ENCODE assay signal across 9 cellular contexts in the genomic region with DNA sequence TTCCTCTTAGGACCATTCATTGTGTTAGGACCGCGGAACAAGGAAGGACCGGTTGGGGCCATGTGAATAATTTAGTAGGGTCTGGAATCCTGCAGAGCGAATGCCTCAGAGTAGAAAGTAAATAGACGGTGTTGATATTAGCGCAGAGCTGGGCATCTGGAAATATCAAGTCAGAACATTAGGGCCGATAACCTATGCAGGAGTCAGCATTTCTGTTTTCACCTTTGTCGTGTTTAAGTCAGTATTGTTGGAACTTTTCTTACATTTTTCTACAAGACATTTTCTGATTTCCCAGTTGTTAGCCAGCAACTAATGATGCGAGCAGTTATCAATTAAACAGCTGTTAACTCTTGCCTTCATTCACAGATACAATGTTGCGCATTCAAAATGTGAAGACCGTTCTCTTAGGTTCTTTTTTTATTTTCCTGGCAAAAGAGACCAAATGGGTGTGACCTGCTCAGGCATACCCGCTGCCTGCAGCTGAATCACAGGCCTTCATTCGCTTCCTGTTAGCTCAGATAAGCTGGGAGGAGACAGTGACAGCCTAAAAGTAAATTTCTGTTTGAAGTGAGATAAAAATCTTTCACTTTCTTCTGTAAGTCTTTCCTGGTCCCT. TPM values are rescaled to one million over a fixed set of nuclear protein-coding genes. Genes with fewer than 3 reads are reported as not detected.
DNase-seq lines count a peak whose midpoint lies in the region; ATAC-seq, FAIRE-seq and TF ChIP-seq lines count a peak whose summit lies in the region.
"Had no signal": no experiment of that assay in that cellular context is flagged by ENCODE, and none has a peak within 500 bp of the region (broad histone marks: within the 10 kb centered on the region; RNA-seq: fewer than 3 reads in every experiment).

No MANE protein-coding gene starts in this region.

- H3K9ac ChIP-seq in ES-I3 (ENCODE audit: low read depth, low read length): peak overlapping the region; percentile 74
- peak overlapping the region; percentile 96 for H3K9ac ChIP-seq in keratinocyte (ENCODE audit: control insufficient read depth, extremely low read depth, insufficient read depth, low read length)

- H3K4me3 ChIP-seq in keratinocyte (ENCODE audit: control insufficient read depth in 2 of 3, extremely low read depth in 1 of 3, insufficient read depth in 2 of 3, low read depth in 1 of 3, low read length in 3 of 3): peak overlapping the region; percentile 83 to 95 (median 93)

- peaks cover 44% of the 10 kb centered on the region for H3K79me2 ChIP-seq in keratinocyte (ENCODE audit: control insufficient read depth, insufficient read depth, low read length)

- peaks cover 47% of the 10 kb centered on the region for H3K4me1 Mint-ChIP-seq in T-helper 2 cell treated with Interferon-gamma antibody and Interleukin-4, amounts not matched to agents 5 μg/mL and 100 μg/mL, for 36 hours (ENCODE audit: low read depth)
- peaks cover 51% of the 10 kb centered on the region for H3K4me1 Mint-ChIP-seq in central memory CD8-positive, alpha-beta T cell

- H3K27me3 ChIP-seq in keratinocyte (ENCODE audit: control insufficient read depth, extremely low read depth, insufficient read depth, low read length): no peaks in the 10 kb centered on the region

- H2AFZ ChIP-seq in keratinocyte (ENCODE audit: control insufficient read depth, low read length): no peak overlapping the region

- H3K9me1 ChIP-seq in keratinocyte (ENCODE audit: control insufficient read depth, extremely low read depth, insufficient read depth, low read length): no peaks in the 10 kb centered on the region

- no peak for TF ChIP-seq RAD21 in Ishikawa (IDR thresholded peaks at IDR 0.05; ENCODE audit: low read depth)

- no peaks in the 10 kb centered on the region for H3K9me3 Mint-ChIP-seq in T-helper 2 cell treated with Interferon-gamma antibody and Interleukin-4, amounts not matched to agents 5 μg/mL and 100 μg/mL, for 36 hours
- H3K9me3 Mint-ChIP-seq in central memory CD8-positive, alpha-beta T cell: no peaks in the 10 kb centered on the region

- H3K27me3 Mint-ChIP-seq in T-helper 2 cell treated with Interferon-gamma antibody and Interleukin-4, amounts not matched to agents 5 μg/mL and 100 μg/mL, for 36 hours (ENCODE audit: low read depth): no peaks in the 10 kb centered on the region
- H3K27me3 Mint-ChIP-seq in central memory CD8-positive, alpha-beta T cell: no peaks in the 10 kb centered on the region

- no peaks in the 10 kb centered on the region for H3K36me3 ChIP-seq in ES-I3 (ENCODE audit: insufficient read depth, low read length)
- H3K36me3 ChIP-seq in keratinocyte (ENCODE audit: control insufficient read depth in 2 of 2, extremely low read depth in 1 of 2, insufficient read depth in 2 of 2, low read length in 2 of 2): peaks cover 4 to 13% of the 10 kb centered on the region in 2 experiments

- H3K27ac ChIP-seq in keratinocyte (ENCODE audit: control insufficient read depth, insufficient read depth, low read length): peak overlapping the region; percentile 99

- no peak for TF ChIP-seq CTCF in keratinocyte (optimal IDR thresholded peaks at IDR 0.05 in 1 of 3, IDR thresholded peaks at IDR 0.05 in 1 of 3, conservative IDR thresholded peaks at IDR 0.05 in 1 of 3; ENCODE audit: extremely low read depth in 1 of 3, insufficient read depth in 2 of 3, low read length in 3 of 3)

- H3K4me1 ChIP-seq in ES-I3 (ENCODE audit: insufficient read depth, low read length) (peaks cover 31% of the 10 kb centered on the region), keratinocyte (ENCODE audit: control insufficient read depth, extremely low read depth, insufficient read depth, low read length) (peaks cover 25% of the 10 kb centered on the region)

- H3K4me2 ChIP-seq in keratinocyte (ENCODE audit: control insufficient read depth, extremely low read depth, insufficient read depth, low read depth, low read length): peak overlapping the region; percentile 93

- H3K9me3 ChIP-seq in ES-I3 (ENCODE audit: control insufficient read depth, insufficient read depth, low read length): no peaks in the 10 kb centered on the region
- no peaks in the 10 kb centered on the region for H3K9me3 ChIP-seq in keratinocyte (ENCODE audit: control insufficient read depth, low read depth, low read length)

- dilution Hi-C loops in keratinocyte (cut with MboI; ENCODE audit: extremely low pct_ligation_motif_present, low sequenced_read_pairs): no loop called here

- peak; percentile 20 for FAIRE-seq in keratinocyte (lab: Jason Lieb, UNC)
- FAIRE-seq: colon had no signal

- TF ChIP-seq EP300 in Ishikawa (IDR thresholded peaks at IDR 0.05; ENCODE audit: borderline replicate concordance): no peak

- ATAC-seq in central memory CD8-positive, alpha-beta T cell (replicated peaks; ENCODE audit: extremely low read depth, poor library complexity, severe bottlenecking): peak; percentile 35
- ATAC-seq in HG03469 (IDR thresholded peaks at IDR 0.05; ENCODE audit: unreplicated experiment): no peak

- H4K20me1 ChIP-seq in keratinocyte (ENCODE audit: control insufficient read depth, extremely low read depth, insufficient read depth, low read length): peaks cover 7% of the 10 kb centered on the region

- H3K27ac Mint-ChIP-seq in T-helper 2 cell treated with Interferon-gamma antibody and Interleukin-4, amounts not matched to agents 5 μg/mL and 100 μg/mL, for 36 hours: peak overlapping the region; percentile 98
- H3K27ac Mint-ChIP-seq in central memory CD8-positive, alpha-beta T cell (ENCODE audit: low read depth): peak overlapping the region; percentile 81

- DNase-seq in T-helper 2 cell treated with Interferon-gamma antibody and Interleukin-4, amounts not matched to agents 5 μg/mL and 100 μg/mL, for 36 hours (ENCODE audit: low spot score): peak; percentile 49
- DNase-seq in central memory CD8-positive, alpha-beta T cell (ENCODE audit: low spot score in 2 of 2): peak in 1 of 2 donors; percentile 33
- DNase-seq in keratinocyte (ENCODE audit: low read depth, low spot score) (no peak), retina (no peak)
- DNase-seq in stimulated activated CD4-positive, alpha-beta T cell treated with anti-CD3 and anti-CD28 coated beads, Interleukin-1b, Interleukin-23, amount 100 ng/mL, for 48 hours: peak; percentile 55

- peaks cover 26% of the 10 kb centered on the region for H3K36me3 Mint-ChIP-seq in T-helper 2 cell treated with Interferon-gamma antibody and Interleukin-4, amounts not matched to agents 5 μg/mL and 100 μg/mL, for 36 hours (ENCODE audit: low read depth)
- peaks cover 30% of the 10 kb centered on the region for H3K36me3 Mint-ChIP-seq in central memory CD8-positive, alpha-beta T cell (ENCODE audit: insufficient read depth)

- H3K4me3 Mint-ChIP-seq in T-helper 2 cell treated with Interferon-gamma antibody and Interleukin-4, amounts not matched to agents 5 μg/mL and 100 μg/mL, for 36 hours: peak overlapping the region; percentile 99
- peak overlapping the region; percentile 93 for H3K4me3 Mint-ChIP-seq in central memory CD8-positive, alpha-beta T cell

TF ChIP-seq in Ishikawa, 13 proteins besides CTCF, POLR2A, EP300 and RAD21 (continues in another document):
- TF ChIP-seq CEBPB (IDR thresholded peaks at IDR 0.05) (no peak), EGR1 (IDR thresholded peaks at IDR 0.05) (no peak), NFIC (IDR thresholded peaks at IDR 0.05) (0 out of 2 replicates have a peak, but pooled peaks have one; percentile 23)

RNA-seq across cellular contexts. Expression of gene PKM, which starts 1.0 kb away (rescaled TPM):
- polyA plus RNA-seq in keratinocyte: 3,138 to 3,414 TPM (median 3,352 TPM) in 3 replicates
- polyA plus RNA-seq in keratinocyte (2011; ENCODE audit: low read depth): 1,668 TPM
- polyA plus RNA-seq in keratinocyte (2011; cell fraction: cytosol; rRNA removed): 2,535 and 3,357 TPM in 2 replicates
- polyA plus RNA-seq in keratinocyte (2011; cell fraction: nucleus; rRNA removed): 3,051 and 3,212 TPM in 2 replicates
- polyA plus RNA-seq in keratinocyte (2012; ENCODE audit: low replicate concordance): 1,288 and 3,147 TPM in 2 replicates
- polyA minus RNA-seq in keratinocyte: 3,399 to 4,327 TPM (median 3,658 TPM) in 3 replicates
- 3,179 TPM for polyA minus RNA-seq in keratinocyte (2011; cell fraction: cytosol; rRNA and poly(A)+ RNA removed)
- polyA minus RNA-seq in keratinocyte (2011; cell fraction: nucleus; rRNA and poly(A)+ RNA removed): 1,903 and 2,240 TPM in 2 replicates

RNA-seq across cellular contexts. Expression of gene GRAMD2A, which starts 34.4 kb away (rescaled TPM):
- 2.5 to 7.8 TPM (median 5.7 TPM) in 3 replicates for polyA plus RNA-seq in keratinocyte
- polyA plus RNA-seq in keratinocyte (2011; ENCODE audit: low read depth): 2.1 TPM
- polyA plus RNA-seq in keratinocyte (2011; cell fraction: cytosol; rRNA removed): 4.8 and 5.3 TPM in 2 replicates
- 10.8 and 11.8 TPM in 2 replicates for polyA plus RNA-seq in keratinocyte (2011; cell fraction: nucleus; rRNA removed)
- polyA plus RNA-seq in keratinocyte (2012; ENCODE audit: low replicate concordance): 1.9 and 5.2 TPM in 2 replicates
- polyA minus RNA-seq in keratinocyte: 2.4 to 11.3 TPM (median 6.0 TPM) in 3 replicates
- 3.3 TPM for polyA minus RNA-seq in keratinocyte (2011; cell fraction: cytosol; rRNA and poly(A)+ RNA removed)
- 3.3 and 9.9 TPM in 2 replicates for polyA minus RNA-seq in keratinocyte (2011; cell fraction: nucleus; rRNA and poly(A)+ RNA removed)

RNA-seq across cellular contexts. Expression of gene PARP6, which starts 40.4 kb away (rescaled TPM):
- 36.8 to 55.4 TPM (median 51.0 TPM) in 3 replicates for polyA plus RNA-seq in keratinocyte
- polyA plus RNA-seq in keratinocyte (2011; ENCODE audit: low read depth): 19.4 TPM
- 36.0 and 39.2 TPM in 2 replicates for polyA plus RNA-seq in keratinocyte (2011; cell fraction: cytosol; rRNA removed)
- polyA plus RNA-seq in keratinocyte (2011; cell fraction: nucleus; rRNA removed): 150 and 170 TPM in 2 replicates
- 24.1 and 47.9 TPM in 2 replicates for polyA plus RNA-seq in keratinocyte (2012; ENCODE audit: low replicate concordance)
- polyA minus RNA-seq in keratinocyte: 39.9 to 51.6 TPM (median 42.5 TPM) in 3 replicates
- polyA minus RNA-seq in keratinocyte (2011; cell fraction: cytosol; rRNA and poly(A)+ RNA removed): 15.7 TPM
- 16.6 and 29.8 TPM in 2 replicates for polyA minus RNA-seq in keratinocyte (2011; cell fraction: nucleus; rRNA and poly(A)+ RNA removed)

Comparison
In these comparisons a context has a peak if more than half of its experiments do, and no peak if none do; other contexts are left out.
1. DNase-seq: peak in T-helper 2 cell treated with Interferon-gamma antibody and Interleukin-4, amounts not matched to agents 5 μg/mL and 100 μg/mL, for 36 hours (single experiment) and stimulated activated CD4-positive, alpha-beta T cell treated with anti-CD3 and anti-CD28 coated beads, Interleukin-1b, Interleukin-23, amount 100 ng/mL, for 48 hours (single experiment); none in keratinocyte (single experiment) and retina (single experiment).